21 cellular contexts compared by ENCODE assay signal in the genomic region with DNA sequence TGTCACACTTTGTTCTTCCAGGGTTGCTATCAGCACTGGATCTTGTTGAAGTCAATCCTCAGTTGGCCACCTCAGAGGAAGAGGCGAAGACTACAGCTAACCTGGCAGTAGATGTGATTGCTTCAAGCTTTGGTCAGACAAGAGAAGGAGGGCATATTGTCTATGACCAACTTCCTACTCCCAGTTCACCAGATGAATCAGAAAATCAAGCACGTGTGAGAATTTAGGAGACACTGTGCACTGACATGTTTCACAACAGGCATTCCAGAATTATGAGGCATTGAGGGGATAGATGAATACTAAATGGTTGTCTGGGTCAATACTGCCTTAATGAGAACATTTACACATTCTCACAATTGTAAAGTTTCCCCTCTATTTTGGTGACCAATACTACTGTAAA. TPM values are rescaled to one million over a fixed set of nuclear protein-coding genes. Genes with fewer than 3 reads are reported as not detected.
DNase-seq lines count a peak whose midpoint lies in the region; ATAC-seq and TF ChIP-seq lines count a peak whose summit lies in the region.
"Had no signal": no experiment of that assay in that cellular context is flagged by ENCODE, and none has a peak within 500 bp of the region (broad histone marks: within the 10 kb centered on the region; RNA-seq: fewer than 3 reads in every experiment).

No MANE protein-coding gene starts in this region.

- no peak for TF ChIP-seq EP300 in esophagus muscularis mucosa (IDR thresholded peaks at IDR 0.05)

- WGBS in esophagus muscularis mucosa = 81% methylated on average over 2 of the region's 2 CpGs

- peak overlapping the region; percentile 14 for H3K4me3 Mint-ChIP-seq in MCF 10A (ENCODE audit: unreplicated experiment)
- H3K4me3 Mint-ChIP-seq in stimulated activated naive B cell treated with anti-CD40 and anti-IgM and Interleukin-4, amounts not matched to agents 10 μg/mL and 1 μg/mL and 100 μg/mL, for 72 hours = no peak overlapping the region
- H3K4me3 Mint-ChIP-seq in activated CD4-positive, alpha-beta T cell treated with anti-CD3 and anti-CD28 coated beads, Interleukin-2, amount 10 ng/mL, durations not matched to agents 24 days and 14 days = no peak overlapping the region
- H3K4me3 Mint-ChIP-seq: activated CD8-positive, alpha-beta memory T cell treated with anti-CD3 and anti-CD28 coated beads, Interleukin-2, amount 10 ng/mL, durations not matched to agents 7 days and 5 days; brain; CD8-positive, alpha-beta memory T cell had no signal

- H3K27ac Mint-ChIP-seq in MCF 10A (ENCODE audit: low read depth, unreplicated experiment) = peak overlapping the region; percentile 93
- H3K27ac Mint-ChIP-seq in stimulated activated naive B cell treated with anti-CD40 and anti-IgM and Interleukin-4, amounts not matched to agents 10 μg/mL and 1 μg/mL and 100 μg/mL, for 72 hours = peak overlapping the region; percentile 25
- no peak overlapping the region for H3K27ac Mint-ChIP-seq in activated CD4-positive, alpha-beta T cell treated with anti-CD3 and anti-CD28 coated beads, Interleukin-2, amount 10 ng/mL, durations not matched to agents 24 days and 14 days
- H3K27ac Mint-ChIP-seq: activated CD8-positive, alpha-beta memory T cell treated with anti-CD3 and anti-CD28 coated beads, Interleukin-2, amount 10 ng/mL, durations not matched to agents 7 days and 5 days had no signal

- H3K4me3 ChIP-seq in breast epithelium (no peak overlapping the region), fibroblast of the aortic adventitia (ENCODE audit: low read depth, low read length) (no peak overlapping the region), esophagus muscularis mucosa (no peak overlapping the region)
- H3K4me3 ChIP-seq: prostate gland, thoracic aorta had no signal

- DNase-seq in MCF 10A (ENCODE audit: unreplicated experiment) (peak; percentile 74), breast epithelium (ENCODE audit: low spot score in 2 of 2) (no peak), amniotic epithelial cell (ENCODE audit: low read depth) (peak; percentile 84), fibroblast of the aortic adventitia (ENCODE audit: low read depth) (peak; percentile 61), GM19238 (ENCODE audit: insufficient read length, low spot score) (no peak), esophagus muscularis mucosa (ENCODE audit: extremely low spot score) (no peak)
- DNase-seq in stimulated activated naive B cell treated with anti-CD40 and anti-IgM and Interleukin-4, amounts not matched to agents 10 μg/mL and 1 μg/mL and 100 μg/mL, for 72 hours = no peak
- DNase-seq in activated CD4-positive, alpha-beta T cell treated with anti-CD3 and anti-CD28 coated beads, Interleukin-2, amount 10 ng/mL, durations not matched to agents 24 days and 14 days = no peak
- DNase-seq: activated CD8-positive, alpha-beta memory T cell treated with anti-CD3 and anti-CD28 coated beads, Interleukin-2, amount 10 ng/mL, durations not matched to agents 7 days and 5 days; CD8-positive, alpha-beta memory T cell; effector memory CD4-positive, alpha-beta T cell; left cardiac atrium; MV-4-11; NCI-H774; RPMI8226; T-helper 1 cell had no signal

- no peaks in the 10 kb centered on the region for H3K9me3 Mint-ChIP-seq in MCF 10A (ENCODE audit: unreplicated experiment)
- no peaks in the 10 kb centered on the region for H3K9me3 Mint-ChIP-seq in stimulated activated naive B cell treated with anti-CD40 and anti-IgM and Interleukin-4, amounts not matched to agents 10 μg/mL and 1 μg/mL and 100 μg/mL, for 72 hours
- H3K9me3 Mint-ChIP-seq in activated CD4-positive, alpha-beta T cell treated with anti-CD3 and anti-CD28 coated beads, Interleukin-2, amount 10 ng/mL, durations not matched to agents 24 days and 14 days = no peaks in the 10 kb centered on the region
- H3K9me3 Mint-ChIP-seq: brain; CD8-positive, alpha-beta memory T cell had no signal

- TF ChIP-seq CTCF in MCF 10A (IDR thresholded peaks at IDR 0.05; ENCODE audit: unreplicated experiment) (no peak), breast epithelium (IDR thresholded peaks at IDR 0.05) (no peak), fibroblast of the aortic adventitia (IDR thresholded peaks at IDR 0.05; ENCODE audit: insufficient read depth, low read length) (no peak), esophagus muscularis mucosa (IDR thresholded peaks at IDR 0.05) (no peak)

- H3K27ac ChIP-seq in breast epithelium = no peak overlapping the region
- no peak overlapping the region for H3K27ac ChIP-seq in esophagus muscularis mucosa (replicated peaks in 1 of 4)
- H3K27ac ChIP-seq: prostate gland, thoracic aorta had no signal

- POLR2A ChIA-PET in MCF 10A (lab: Yijun Ruan, JAX) = interaction anchor here (0.6 to 1.7 kb wide), 9 partner anchors 9 to 66 kb away, joined by 3 to 8 read pairs (median 4); no protein-coding TSS in a partner anchor

- no peaks in the 10 kb centered on the region for H3K4me1 ChIP-seq in breast epithelium
- no peaks in the 10 kb centered on the region for H3K4me1 ChIP-seq in esophagus muscularis mucosa
- H3K4me1 ChIP-seq: prostate gland had no signal

- ATAC-seq in stimulated activated naive B cell treated with anti-CD40 and anti-IgM and Interleukin-4, amounts not matched to agents 10 μg/mL and 1 μg/mL and 100 μg/mL, for 72 hours (replicated peaks) = no peak
- ATAC-seq: activated CD8-positive, alpha-beta memory T cell treated with anti-CD3 and anti-CD28 coated beads, Interleukin-2, amount 10 ng/mL, durations not matched to agents 7 days and 5 days; left cardiac atrium had no signal

- H3K27me3 Mint-ChIP-seq in MCF 10A (ENCODE audit: insufficient read depth, unreplicated experiment) = no peaks in the 10 kb centered on the region
- no peaks in the 10 kb centered on the region for H3K27me3 Mint-ChIP-seq in stimulated activated naive B cell treated with anti-CD40 and anti-IgM and Interleukin-4, amounts not matched to agents 10 μg/mL and 1 μg/mL and 100 μg/mL, for 72 hours
- H3K27me3 Mint-ChIP-seq in activated CD4-positive, alpha-beta T cell treated with anti-CD3 and anti-CD28 coated beads, Interleukin-2, amount 10 ng/mL, durations not matched to agents 24 days and 14 days = no peaks in the 10 kb centered on the region
- H3K27me3 Mint-ChIP-seq: activated CD8-positive, alpha-beta memory T cell treated with anti-CD3 and anti-CD28 coated beads, Interleukin-2, amount 10 ng/mL, durations not matched to agents 7 days and 5 days; brain; CD8-positive, alpha-beta memory T cell had no signal

- TSS peak; percentile 4 for BruUV-seq in MCF 10A (replicated peaks; lab: Mats Ljungman, UMichigan)

- no peaks in the 10 kb centered on the region for H3K36me3 ChIP-seq in breast epithelium
- peaks cover 51 to 100% (median 94%) of the 10 kb centered on the region in 4 donors for H3K36me3 ChIP-seq in esophagus muscularis mucosa

- H3K27me3 ChIP-seq in breast epithelium (no peaks in the 10 kb centered on the region), esophagus muscularis mucosa (no peaks in the 10 kb centered on the region)

- intact Hi-C loops in MCF 10A (cut with micrococcal nuclease) = no loop called here
- intact Hi-C loops in breast epithelium (cut with DNase I; ENCODE audit: low total_unique reads) = no loop called here
- intact Hi-C loops in activated CD4-positive, alpha-beta T cell treated with anti-CD3 and anti-CD28 coated beads, Interleukin-2, amount 10 ng/mL, durations not matched to agents 24 days and 14 days (cut with micrococcal nuclease) = no loop called here
- intact Hi-C loops in esophagus muscularis mucosa (cut with DNase I) = no loop called here

- peaks cover 63% of the 10 kb centered on the region for H3K36me3 Mint-ChIP-seq in MCF 10A (ENCODE audit: insufficient read depth, unreplicated experiment)
- peaks cover 7 to 39% of the 10 kb centered on the region in 2 donors for H3K36me3 Mint-ChIP-seq in stimulated activated naive B cell treated with anti-CD40 and anti-IgM and Interleukin-4, amounts not matched to agents 10 μg/mL and 1 μg/mL and 100 μg/mL, for 72 hours
- peaks cover 60% of the 10 kb centered on the region for H3K36me3 Mint-ChIP-seq in activated CD4-positive, alpha-beta T cell treated with anti-CD3 and anti-CD28 coated beads, Interleukin-2, amount 10 ng/mL, durations not matched to agents 24 days and 14 days (ENCODE audit: low read depth)

- TF ChIP-seq POLR2A in breast epithelium (IDR thresholded peaks at IDR 0.05) (no peak), esophagus muscularis mucosa (IDR thresholded peaks at IDR 0.05; ENCODE audit: low read depth) (no peak)

- no peaks in the 10 kb centered on the region for H3K9me3 ChIP-seq in breast epithelium
- no peaks in the 10 kb centered on the region for H3K9me3 ChIP-seq in esophagus muscularis mucosa
- H3K9me3 ChIP-seq: prostate gland, thoracic aorta had no signal

- CTCF ChIA-PET in MCF 10A (lab: Yijun Ruan, JAX) = interaction anchor here (0.6 to 3.8 kb wide), 7 partner anchors 28 to 1737 kb away, joined by 3 to 21 read pairs (median 4); no protein-coding TSS in a partner anchor

- H3K4me1 Mint-ChIP-seq in MCF 10A (ENCODE audit: insufficient read depth, unreplicated experiment) = peaks cover 16% of the 10 kb centered on the region
- no peaks in the 10 kb centered on the region for H3K4me1 Mint-ChIP-seq in stimulated activated naive B cell treated with anti-CD40 and anti-IgM and Interleukin-4, amounts not matched to agents 10 μg/mL and 1 μg/mL and 100 μg/mL, for 72 hours
- H3K4me1 Mint-ChIP-seq in activated CD4-positive, alpha-beta T cell treated with anti-CD3 and anti-CD28 coated beads, Interleukin-2, amount 10 ng/mL, durations not matched to agents 24 days and 14 days = no peaks in the 10 kb centered on the region
- H3K4me1 Mint-ChIP-seq: brain; CD8-positive, alpha-beta memory T cell had no signal

RNA-seq across cellular contexts. Expression of a gene that starts 23.7 kb away (rescaled TPM):
- 57.5 and 84.3 TPM in 2 replicates for total RNA-seq in MCF 10A (2022)
- total RNA-seq in breast epithelium = 100 to 1,000 TPM in 1 of 3 donors, 10 to 100 TPM in 2; 62.8 to 169 (median 80.6) TPM
- 48.5 and 69.0 TPM in 2 replicates for total RNA-seq in fibroblast of the aortic adventitia (ENCODE audit: low replicate concordance)
- 75.3 and 78.5 TPM in 2 replicates for total RNA-seq in activated CD4-positive, alpha-beta T cell treated with anti-CD3 and anti-CD28 coated beads, Interleukin-2, amount 10 ng/mL, durations not matched to agents 24 days and 14 days
- 100 to 1,000 TPM in 1 of 4 donors, 10 to 100 TPM in 3; 78.5 to 104 (median 83.3) TPM for total RNA-seq in esophagus muscularis mucosa

RNA-seq across cellular contexts. Expression of a gene that starts 31.0 kb away (rescaled TPM):
- 11.7 and 17.6 TPM in 2 replicates for total RNA-seq in MCF 10A (2022)
- total RNA-seq in breast epithelium = 1 to 10 TPM; 2.9 to 5.2 (median 4.4) TPM
- total RNA-seq in fibroblast of the aortic adventitia (ENCODE audit: low replicate concordance) = 0.74 and 7.0 TPM in 2 replicates
- total RNA-seq in activated CD4-positive, alpha-beta T cell treated with anti-CD3 and anti-CD28 coated beads, Interleukin-2, amount 10 ng/mL, durations not matched to agents 24 days and 14 days = 4.7 and 5.0 TPM in 2 replicates
- total RNA-seq in esophagus muscularis mucosa = 10 to 100 TPM in 3 of 4 donors, 1 to 10 TPM in 1; 5.8 to 15.1 (median 12.9) TPM

RNA-seq across cellular contexts. Expression of a gene that starts 44.9 kb away (rescaled TPM):
- total RNA-seq in MCF 10A (2022) (40.9 and 53.5 TPM in 2 replicates), breast epithelium (10 to 100 TPM; 25.3 to 57.5 (median 42.3) TPM), fibroblast of the aortic adventitia (ENCODE audit: low replicate concordance) (78.9 and 110 TPM in 2 replicates), esophagus muscularis mucosa (10 to 100 TPM; 29.9 to 36.9 (median 33.6) TPM)
- total RNA-seq in activated CD4-positive, alpha-beta T cell treated with anti-CD3 and anti-CD28 coated beads, Interleukin-2, amount 10 ng/mL, durations not matched to agents 24 days and 14 days = 66.2 and 67.7 TPM in 2 replicates

RNA-seq across cellular contexts. Expression of a gene that starts 50.6 kb away (rescaled TPM):
- total RNA-seq in MCF 10A (2022) (13.8 and 18.9 TPM in 2 replicates), breast epithelium (10 to 100 TPM; 32.8 to 37.6 (median 33.8) TPM), fibroblast of the aortic adventitia (ENCODE audit: low replicate concordance) (8.0 and 16.8 TPM in 2 replicates), esophagus muscularis mucosa (10 to 100 TPM; 21.6 to 26.4 (median 23.0) TPM)
- 21.2 and 22.7 TPM in 2 replicates for total RNA-seq in activated CD4-positive, alpha-beta T cell treated with anti-CD3 and anti-CD28 coated beads, Interleukin-2, amount 10 ng/mL, durations not matched to agents 24 days and 14 days

RNA-seq across cellular contexts. Expression of a gene that starts 51.0 kb away (rescaled TPM):
- total RNA-seq in MCF 10A (2022) = not detected in 2 replicates
- not detected for total RNA-seq in breast epithelium
- total RNA-seq in fibroblast of the aortic adventitia (ENCODE audit: low replicate concordance) = 0.82 TPM in 1 of 2 replicates, not detected in the other
- total RNA-seq in activated CD4-positive, alpha-beta T cell treated with anti-CD3 and anti-CD28 coated beads, Interleukin-2, amount 10 ng/mL, durations not matched to agents 24 days and 14 days = not detected in 2 replicates
- not detected for total RNA-seq in esophagus muscularis mucosa
- total RNA-seq: A172; activated CD8-positive, alpha-beta memory T cell treated with anti-CD3 and anti-CD28 coated beads, Interleukin-2, amount 10 ng/mL, durations not matched to agents 7 days and 5 days; CD8-positive, alpha-beta memory T cell; G401; left cardiac atrium; thoracic aorta had no signal

Comparison
In these comparisons a context has a peak if more than half of its experiments do, and no peak if none do; other contexts are left out.
1. DNase-seq: peak in MCF 10A (single experiment), amniotic epithelial cell (single experiment) and fibroblast of the aortic adventitia (single experiment); none in breast epithelium (0 of 2), stimulated activated naive B cell treated with anti-CD40 and anti-IgM and Interleukin-4, amounts not matched to agents 10 μg/mL and 1 μg/mL and 100 μg/mL, for 72 hours (single experiment), GM19238 (single experiment), activated CD4-positive, alpha-beta T cell treated with anti-CD3 and anti-CD28 coated beads, Interleukin-2, amount 10 ng/mL, durations not matched to agents 24 days and 14 days (single experiment) and esophagus muscularis mucosa (single experiment).